ENCODE assay signal across 8 cellular contexts in genomic region chr17:67602974-67603373, GRCh38.
DNase-seq lines count a peak whose midpoint lies in the region; ATAC-seq, FAIRE-seq and TF ChIP-seq lines count a peak whose summit lies in the region.

No MANE protein-coding gene starts in this region.

- H3K27ac Mint-ChIP-seq in endothelial cell (ENCODE audit: unreplicated experiment) (no peak overlapping the region), osteocyte (ENCODE audit: unreplicated experiment) (no peak overlapping the region)

- H3K9me3 Mint-ChIP-seq in endothelial cell (ENCODE audit: unreplicated experiment) (no peaks in the 10 kb centered on the region), osteocyte (ENCODE audit: unreplicated experiment) (peaks cover 5% of the 10 kb centered on the region)

- peak; percentile 72 for FAIRE-seq in GM19239 (lab: Jason Lieb, UNC)

- H3K4me3 Mint-ChIP-seq in endothelial cell (ENCODE audit: unreplicated experiment) (no peak overlapping the region), osteocyte (ENCODE audit: unreplicated experiment) (no peak overlapping the region)

- H3K36me3 ChIP-seq in BJ (ENCODE audit: control insufficient read depth, insufficient read depth, low read length): no peaks in the 10 kb centered on the region

- no peaks in the 10 kb centered on the region for H3K27me3 ChIP-seq in BJ (ENCODE audit: control insufficient read depth, insufficient read depth, low read length)

- H3K27me3 Mint-ChIP-seq in endothelial cell (ENCODE audit: unreplicated experiment) (no peaks in the 10 kb centered on the region), osteocyte (ENCODE audit: unreplicated experiment) (no peaks in the 10 kb centered on the region)

- no peak overlapping the region for H3K4me3 ChIP-seq in BJ (ENCODE audit: low read depth, low read length)

- H3K4me1 Mint-ChIP-seq in endothelial cell (ENCODE audit: unreplicated experiment): peaks cover 12% of the 10 kb centered on the region
- peaks cover 8% of the 10 kb centered on the region for H3K4me1 Mint-ChIP-seq in osteocyte (ENCODE audit: unreplicated experiment)

- no peak for ATAC-seq in HG03097 (IDR thresholded peaks at IDR 0.05; ENCODE audit: low FRiP score, unreplicated experiment)
- no peak for ATAC-seq in HG02938 (IDR thresholded peaks at IDR 0.05; ENCODE audit: unreplicated experiment)

- TF ChIP-seq CTCF in BJ (IDR thresholded peaks at IDR 0.05; ENCODE audit: insufficient read depth, low read depth, low read length) (peak; percentile 42), endothelial cell (IDR thresholded peaks at IDR 0.05; ENCODE audit: unreplicated experiment) (peak; percentile 29), osteocyte (IDR thresholded peaks at IDR 0.05) (peak; percentile 47)

- H3K36me3 Mint-ChIP-seq in endothelial cell (ENCODE audit: low read depth, unreplicated experiment) (peaks cover 7% of the 10 kb centered on the region), osteocyte (ENCODE audit: unreplicated experiment) (peaks cover 5% of the 10 kb centered on the region)

- POLR2A ChIA-PET in BJ (lab: Charles Lee): no interaction called here

- CTCF ChIA-PET in BJ (lab: Yijun Ruan, JAX): interaction anchor here (0.5 to 3.8 kb wide), 10 partner anchors 7 to 228 kb away, joined by 3 to 23 read pairs (median 4); no protein-coding TSS in a partner anchor

- no peak for DNase-seq in BJ (ENCODE audit: low read depth)
- DNase-seq in GM19239 (ENCODE audit: insufficient read length, low spot score): peak; percentile 56
- DNase-seq in NCI-H2081 treated with DMSO at 0.1 percent for 48 hours (lab: John Stamatoyannopoulos, UW): peak; percentile 33
- DNase-seq in activated CD4-positive, alpha-beta T cell treated with anti-CD3 and anti-CD28 coated beads, Interleukin-2, amount 50 U/mL, for 4 hours: peak; percentile 14 to 37
- peak; percentile 42 for DNase-seq in endothelial cell (ENCODE audit: low spot score)
- DNase-seq in osteocyte (ENCODE audit: extremely low spot score, unreplicated experiment): no peak

Comparison
In these comparisons a context has a peak if more than half of its experiments do, and no peak if none do; other contexts are left out.
1. DNase-seq: peak in GM19239 (single experiment), NCI-H2081 treated with DMSO at 0.1 percent for 48 hours (single experiment), activated CD4-positive, alpha-beta T cell treated with anti-CD3 and anti-CD28 coated beads, Interleukin-2, amount 50 U/mL, for 4 hours (2 of 2) and endothelial cell (single experiment); none in BJ (single experiment) and osteocyte (single experiment).
2. Peak in every context shown above with its lines, with median percentiles within 50 percentile points of each other: CTCF ChIP-seq.